Comparison of ENCODE assay signal across 22 cellular contexts in genomic region chr17:67038861-67039365, GRCh38. TPM values are rescaled to one million over a fixed set of nuclear protein-coding genes. Genes with fewer than 3 reads are reported as not detected.
A peak's percentile ranks its signal among the peaks of the same experiment; 100 is the strongest.
DNase-seq lines count a peak whose midpoint lies in the region; ATAC-seq, FAIRE-seq and TF ChIP-seq lines count a peak whose summit lies in the region.
"Had no signal": no experiment of that assay in that cellular context is flagged by ENCODE, and none has a peak within 500 bp of the region (broad histone marks: within the 10 kb centered on the region; RNA-seq: fewer than 3 reads in every experiment).

No MANE protein-coding gene starts in this region.

- no peak for TF ChIP-seq CTCF in lower lobe of right lung (IDR thresholded peaks at IDR 0.05)
- no peak for TF ChIP-seq CTCF in progenitor cell of endocrine pancreas (IDR thresholded peaks at IDR 0.05; ENCODE audit: unreplicated experiment)

- peaks cover 6% of the 10 kb centered on the region for H3K27me3 ChIP-seq in lower lobe of right lung (ENCODE audit: low read depth)

- peaks cover 18% of the 10 kb centered on the region for H3K27me3 Mint-ChIP-seq in progenitor cell of endocrine pancreas

- no peak overlapping the region for H3K4me3 ChIP-seq in lower lobe of right lung
- H3K4me3 ChIP-seq: HAP-1 had no signal

- no peak overlapping the region for H3K27ac ChIP-seq in lower lobe of right lung
- H3K27ac ChIP-seq: C4-2B had no signal

- DNase-seq in HTR-8/SVneo (ENCODE audit: insufficient read length, low spot score) (no peak), lower lobe of right lung (peak; percentile 2), progenitor cell of endocrine pancreas (ENCODE audit: low spot score, unreplicated experiment) (no peak), cerebellum (ENCODE audit: low spot score) (no peak), SK-N-DZ (ENCODE audit: low spot score) (no peak), NCI-H748 (lab: John Stamatoyannopoulos, UW; ENCODE audit: unreplicated experiment) (no peak)
- DNase-seq: CD4-positive, CD25-positive, alpha-beta regulatory T cell; CD8-positive, alpha-beta T cell; DMS 273 treated with DMSO at 0.1 percent for 48 hours; DMS79; EL; GOT3; HFFc6 had no signal

- H3K9me3 Mint-ChIP-seq in progenitor cell of endocrine pancreas (ENCODE audit: low read depth) = peaks cover 5% of the 10 kb centered on the region
- H3K9me3 Mint-ChIP-seq: CD8-positive, alpha-beta T cell; HFFc6 had no signal

- no peaks in the 10 kb centered on the region for H3K4me1 ChIP-seq in lower lobe of right lung
- H3K4me1 ChIP-seq: HAP-1 had no signal

- ATAC-seq in lower lobe of right lung = no peak
- ATAC-seq: CD8-positive, alpha-beta T cell had no signal

- H3K36me3 Mint-ChIP-seq in progenitor cell of endocrine pancreas (ENCODE audit: insufficient read depth) = no peaks in the 10 kb centered on the region
- H3K36me3 Mint-ChIP-seq: CD4-positive, CD25-positive, alpha-beta regulatory T cell; CD8-positive, alpha-beta T cell had no signal

- H3K27ac Mint-ChIP-seq in progenitor cell of endocrine pancreas = peak overlapping the region; percentile 62
- H3K27ac Mint-ChIP-seq: CD4-positive, CD25-positive, alpha-beta regulatory T cell; CD8-positive, alpha-beta T cell; HFFc6 had no signal

- no peaks in the 10 kb centered on the region for H3K9me3 ChIP-seq in lower lobe of right lung
- H3K9me3 ChIP-seq: HAP-1 had no signal

- FAIRE-seq in HTR-8/SVneo (lab: Jason Lieb, UNC) = peak; percentile 36
- FAIRE-seq: D721Med, G401.6, GM12892, H54 had no signal

- H3K4me1 Mint-ChIP-seq in progenitor cell of endocrine pancreas (ENCODE audit: low read depth) = peaks cover 33% of the 10 kb centered on the region

- no peaks in the 10 kb centered on the region for H3K36me3 ChIP-seq in lower lobe of right lung
- H3K36me3 ChIP-seq: HAP-1 had no signal

- intact Hi-C loops in lower lobe of right lung (cut with DNase I) = no loop called here

- H3K4me3 Mint-ChIP-seq in progenitor cell of endocrine pancreas (ENCODE audit: low read depth) = no peak overlapping the region
- H3K4me3 Mint-ChIP-seq: CD4-positive, CD25-positive, alpha-beta regulatory T cell; CD8-positive, alpha-beta T cell; HFFc6 had no signal

RNA-seq across cellular contexts. Expression of gene CACNG1, which starts 5.4 kb away (rescaled TPM):
- total RNA-seq in lower lobe of right lung (not detected), progenitor cell of endocrine pancreas (0.22 TPM in 1 of 2 replicates, not detected in the other), cerebellum (not detected)
- not detected in 2 replicates for polyA plus RNA-seq in SK-N-DZ (2014; cell fraction: cytosol; rRNA removed)
- polyA plus RNA-seq in SK-N-DZ (2014; cell fraction: nucleus; rRNA removed) = 0.12 TPM in 1 of 2 replicates, not detected in the other
- total RNA-seq: A172; A673; CD4-positive, CD25-positive, alpha-beta regulatory T cell; CD8-positive, alpha-beta T cell; HFFc6 had no signal
- polyA plus RNA-seq: BJ; CD4-positive, CD25-positive, alpha-beta regulatory T cell had no signal
